2 cellular contexts compared by ENCODE assay signal in genomic region chr4:95549246-95550138, GRCh38.
TF ChIP-seq lines count a peak whose summit lies in the region.

No MANE protein-coding gene starts in this region.

TF ChIP-seq in SK-N-SH, 30 proteins besides CTCF, POLR2A, EP300 and RAD21:
- no peak for TF ChIP-seq RFX5 (IDR thresholded peaks at IDR 0.05; ENCODE audit: low read length)
- TF ChIP-seq USF1 (IDR thresholded peaks at IDR 0.05; ENCODE audit: borderline replicate concordance, low read depth): no peak
- TF ChIP-seq ZBTB33 (IDR thresholded peaks at IDR 0.05; ENCODE audit: borderline replicate concordance, low read depth): no peak
- no peak for TF ChIP-seq SMC3 (IDR thresholded peaks at IDR 0.05; ENCODE audit: low read depth, low read length)
- 0 out of 2 replicates have a peak, but pooled peaks have one; percentile 1 for TF ChIP-seq SIN3A (IDR thresholded peaks at IDR 0.05; ENCODE audit: borderline replicate concordance, low read depth, low read length)
- TF ChIP-seq GABPA (IDR thresholded peaks at IDR 0.05; ENCODE audit: low read depth): no peak
- TF ChIP-seq MXI1 (IDR thresholded peaks at IDR 0.05; ENCODE audit: low read depth, low read length): peak; percentile 7; the same call in 1 of the 2 replicates
TF ChIP-seq in SK-N-SH: peak in this region for 2.

TF ChIP-seq in H1, 55 proteins besides CTCF, POLR2A, EP300 and RAD21:
- TF ChIP-seq SIRT6 (IDR thresholded peaks at IDR 0.05; ENCODE audit: low read length) (no peak), SUZ12 (IDR thresholded peaks at IDR 0.05; ENCODE audit: low read length) (peak; percentile 84), ASH2L (IDR thresholded peaks at IDR 0.05; ENCODE audit: low read length) (peak; percentile 96), PHF8 (conservative IDR thresholded peaks at IDR 0.05; ENCODE audit: low read depth, low read length) (0 out of 2 replicates have a peak, but pooled peaks have one; percentile 30), RNF2 (IDR thresholded peaks at IDR 0.05; ENCODE audit: borderline replicate concordance, low read depth, low read length, missing control alignments, poor library complexity, severe bottlenecking) (peak; percentile 22), EZH2 (IDR thresholded peaks at IDR 0.05; ENCODE audit: low read depth, low read length, severe bottlenecking) (peak; percentile 72), EGR1 (IDR thresholded peaks at IDR 0.05; ENCODE audit: borderline replicate concordance, low read depth, low read length) (no peak), RBBP5 (IDR thresholded peaks at IDR 0.05; ENCODE audit: borderline replicate concordance, low read depth, low read length) (peak; percentile 46; the same call in 1 of the 2 replicates), YY1 (IDR thresholded peaks at IDR 0.05; ENCODE audit: low read depth, low read length) (no peak), KDM4A (IDR thresholded peaks at IDR 0.05; ENCODE audit: low read depth, low read length, severe bottlenecking) (peak; percentile 87), CBX8 (IDR thresholded peaks at IDR 0.05; ENCODE audit: borderline replicate concordance, low read depth, low read length) (no peak), E2F6 (IDR thresholded peaks at IDR 0.05) (peak; percentile 51), TCF12 (IDR thresholded peaks at IDR 0.05; ENCODE audit: low read depth, low read length) (no peak), ATF3 (IDR thresholded peaks at IDR 0.05; ENCODE audit: insufficient read depth, low read depth, low read length) (no peak), POU5F1 (IDR thresholded peaks at IDR 0.05; ENCODE audit: low read depth, low read length) (no peak)
